8 cellular contexts compared by ENCODE assay signal in the genomic region with DNA sequence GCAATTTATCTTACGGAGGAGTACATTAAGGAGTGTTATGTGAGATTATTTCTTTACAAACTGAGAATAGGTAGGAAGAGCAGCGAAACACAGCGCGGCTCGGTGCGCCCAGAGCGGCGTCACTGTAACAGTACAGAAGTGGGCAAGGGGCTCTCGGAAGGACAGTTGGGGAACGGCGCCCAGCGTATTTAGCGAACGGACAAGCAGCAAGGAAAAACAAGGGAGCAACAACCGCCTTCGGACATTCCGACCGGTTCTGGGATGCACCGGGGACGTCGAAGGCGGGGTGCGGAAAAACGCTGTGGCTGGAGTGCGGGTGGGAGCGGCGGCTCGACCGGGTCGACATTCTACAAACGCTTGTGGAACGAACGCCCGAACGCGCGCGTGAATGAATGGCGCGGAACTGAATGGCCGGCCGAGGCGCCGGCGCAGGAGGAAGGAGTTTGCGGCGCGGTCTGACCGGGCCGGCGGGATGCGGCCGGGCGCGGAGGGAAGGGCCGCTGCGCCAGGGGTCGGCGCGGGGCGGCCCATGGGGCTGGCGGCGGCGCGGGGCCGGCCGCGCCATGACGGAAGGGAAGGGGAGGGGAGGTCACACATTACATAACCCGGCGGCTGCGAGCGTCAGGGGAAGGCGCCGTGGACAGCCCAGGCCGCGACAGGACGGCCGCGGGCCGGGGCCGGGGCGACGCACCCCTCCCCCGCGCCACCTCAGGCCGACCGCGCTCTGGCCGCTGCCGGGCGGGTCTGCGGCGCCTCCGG. TPM values are rescaled to one million over a fixed set of nuclear protein-coding genes. Genes with fewer than 3 reads are reported as not detected.
DNase-seq lines count a peak whose midpoint lies in the region; ATAC-seq and TF ChIP-seq lines count a peak whose summit lies in the region.

No MANE protein-coding gene starts in this region.

- no peaks in the 10 kb centered on the region for H3K36me3 ChIP-seq in esophagus squamous epithelium
- no peaks in the 10 kb centered on the region for H3K36me3 ChIP-seq in muscle layer of duodenum (ENCODE audit: control insufficient read depth in 1 of 2, insufficient read depth in 2 of 2, low read length in 2 of 2)
- H3K36me3 ChIP-seq in stomach: no peaks in the 10 kb centered on the region

- peak overlapping the region; percentile 94 to 100 (median 99) for H3K27ac ChIP-seq in esophagus squamous epithelium
- H3K27ac ChIP-seq in muscle layer of duodenum (ENCODE audit: low read length): peak overlapping the region; percentile 67
- peak overlapping the region; percentile 92 to 100 (median 99) for H3K27ac ChIP-seq in stomach

- no peak for TF ChIP-seq EP300 in stomach (IDR thresholded peaks at IDR 0.05)

- peak overlapping the region; percentile 78 to 100 (median 92) for H3K4me3 ChIP-seq in esophagus squamous epithelium
- peak overlapping the region; percentile 82 to 84 for H3K4me3 ChIP-seq in muscle layer of duodenum (ENCODE audit: low read depth in 1 of 2, low read length in 2 of 2)
- H3K4me3 ChIP-seq in stomach: peak overlapping the region; percentile 81 to 97 (median 94)

- H3K27me3 ChIP-seq in esophagus squamous epithelium (no peaks in the 10 kb centered on the region), muscle layer of duodenum (ENCODE audit: low read depth, low read length) (no peaks in the 10 kb centered on the region), stomach (no peaks in the 10 kb centered on the region)

- TF ChIP-seq CTCF in esophagus squamous epithelium (IDR thresholded peaks at IDR 0.05): no peak
- no peak for TF ChIP-seq CTCF in stomach (IDR thresholded peaks at IDR 0.05)

- H3K9me3 ChIP-seq in esophagus squamous epithelium (no peaks in the 10 kb centered on the region), muscle layer of duodenum (ENCODE audit: control insufficient read depth in 1 of 2, low read length in 2 of 2) (no peaks in the 10 kb centered on the region), stomach (no peaks in the 10 kb centered on the region)

- peak; percentile 38 for ATAC-seq in HG02970 (IDR thresholded peaks at IDR 0.05; ENCODE audit: low FRiP score, unreplicated experiment)

- DNase-seq in activated T-cell treated with anti-CD3 and anti-CD28 coated beads for 1 hour (ENCODE audit: low read depth) (peak; percentile 28), activated T-cell treated with anti-CD3 and anti-CD28 coated beads for 4 hours (no peak), NCI-H526 treated with DMSO at 0.1 percent for 48 hours (lab: John Stamatoyannopoulos, UW) (peak; percentile 34), esophagus squamous epithelium (lab: John Stamatoyannopoulos, UW) (no peak), stomach (peak; percentile 70)
- peak; percentile 47 to 55 for DNase-seq in activated T-cell treated with anti-CD3 and anti-CD28 coated beads, Interleukin-2, amount 50 U/mL, for 48 hours

- H3K4me1 ChIP-seq in esophagus squamous epithelium (peaks cover 22 to 45% (median 23%) of the 10 kb centered on the region in 3 donors), muscle layer of duodenum (ENCODE audit: control insufficient read depth in 1 of 2, insufficient read depth in 2 of 2, low read length in 2 of 2) (peaks cover 0 to 20% of the 10 kb centered on the region in 2 donors), stomach (peaks cover 14 to 50% (median 39%) of the 10 kb centered on the region in 4 donors)

- no peak for TF ChIP-seq POLR2A in esophagus squamous epithelium (IDR thresholded peaks at IDR 0.05)
- TF ChIP-seq POLR2A in stomach (IDR thresholded peaks at IDR 0.05): no peak

- 0% methylated on average over 28 to 35 of the region's 95 CpGs for WGBS in esophagus squamous epithelium, 2 donors
- 0 to 1% (median 1%) methylated on average over 52 to 95 of the region's 95 CpGs for WGBS in stomach, 5 donors

- intact Hi-C loops in esophagus squamous epithelium (cut with DNase I) (loop anchor here (10.0 kb wide), 1 partner anchor 154 kb away; a partner anchor contains a TSS), stomach (cut with DNase I; ENCODE audit: low total_unique reads) (loop anchor here (5.0 kb wide), 1 partner anchor 152 kb away; a partner anchor contains a TSS)

RNA-seq across cellular contexts. Expression of a gene that starts 0.6 kb away (rescaled TPM):
- total RNA-seq in esophagus squamous epithelium: 10 to 100 TPM; 22.5 to 69.2 (median 39.8) TPM
- 100 to 1,000 TPM in 1 of 5 donors, 10 to 100 TPM in 4; 11.7 to 122 (median 42.2) TPM for total RNA-seq in stomach
- polyA plus RNA-seq in stomach: 10 to 100 TPM in 1 of 3 donors, 1 to 10 TPM in 2; 6.5 to 21.3 (median 8.2) TPM

Comparison
In these comparisons a context has a peak if more than half of its experiments do, and no peak if none do; other contexts are left out.
1. DNase-seq: peak in activated T-cell treated with anti-CD3 and anti-CD28 coated beads for 1 hour (single experiment), NCI-H526 treated with DMSO at 0.1 percent for 48 hours (single experiment), activated T-cell treated with anti-CD3 and anti-CD28 coated beads, Interleukin-2, amount 50 U/mL, for 48 hours (2 of 2) and stomach (single experiment); none in activated T-cell treated with anti-CD3 and anti-CD28 coated beads for 4 hours (single experiment) and esophagus squamous epithelium (single experiment).
2. Peak in every context shown above with its lines, with median percentiles within 50 percentile points of each other: H3K27ac ChIP-seq and H3K4me3 ChIP-seq.